Comparison of ENCODE assay signal across 9 cellular contexts in genomic region chr20:23257848-23258746, GRCh38.
DNase-seq lines count a peak whose midpoint lies in the region; ATAC-seq and TF ChIP-seq lines count a peak whose summit lies in the region.
"Had no signal": no experiment of that assay in that cellular context is flagged by ENCODE, and none has a peak within 500 bp of the region (broad histone marks: within the 10 kb centered on the region; RNA-seq: fewer than 3 reads in every experiment).

No MANE protein-coding gene starts in this region.

- no peak overlapping the region for H3K4me3 Mint-ChIP-seq in brain
- no peak overlapping the region for H3K4me3 Mint-ChIP-seq in T-cell
- H3K4me3 Mint-ChIP-seq: IgD-negative memory B cell had no signal

- H3K27ac ChIP-seq in AG04450 (ENCODE audit: low read depth, low read length) (peak overlapping the region; percentile 68), right lobe of liver (peak overlapping the region in 2 of 3 donors; percentile 21 to 67), caudate nucleus (ENCODE audit: low read depth, low read length) (no peak overlapping the region)

- TF ChIP-seq CTCF in AG04450 (IDR thresholded peaks at IDR 0.05; ENCODE audit: low read depth, low read length) (no peak), NB4 (IDR thresholded peaks at IDR 0.05; ENCODE audit: low read depth, low read length) (no peak), brain (conservative IDR thresholded peaks at IDR 0.05) (no peak), right lobe of liver (IDR thresholded peaks at IDR 0.05) (no peak)

- peaks cover 9% of the 10 kb centered on the region for H3K27me3 Mint-ChIP-seq in brain
- peaks cover 0 to 16% of the 10 kb centered on the region in 2 donors for H3K27me3 Mint-ChIP-seq in T-cell

- DNase-seq in AG04450 (ENCODE audit: low read depth, low spot score) (peak; percentile 59), NB4 (ENCODE audit: low read depth) (peak; percentile 61), right lobe of liver (no peak), T-cell (no peak), caudate nucleus (lab: John Stamatoyannopoulos, UW) (no peak)

- WGBS in right lobe of liver (ENCODE audit: insufficient coverage, low coverage, low lambda C conversion rate, missing lambda C conversion rate) = 39% methylated on average over 7 of the region's 8 CpGs

- H3K36me3 Mint-ChIP-seq in brain (no peaks in the 10 kb centered on the region), T-cell (no peaks in the 10 kb centered on the region)

- TF ChIP-seq POLR2A in NB4 (IDR thresholded peaks at IDR 0.05; ENCODE audit: extremely low read depth, insufficient read length) (no peak), right lobe of liver (IDR thresholded peaks at IDR 0.05) (no peak)

- no peak overlapping the region for H3K4me3 ChIP-seq in AG04450 (ENCODE audit: low read depth, low read length)
- no peak overlapping the region for H3K4me3 ChIP-seq in NB4 (ENCODE audit: low read depth, low read length)
- H3K4me3 ChIP-seq in right lobe of liver = no peak overlapping the region

- H3K9me3 Mint-ChIP-seq in brain (peaks cover 0 to 3% (median 0%) of the 10 kb centered on the region in 5 experiments), T-cell (no peaks in the 10 kb centered on the region)
- H3K9me3 Mint-ChIP-seq: IgD-negative memory B cell had no signal

- intact Hi-C loops in right lobe of liver (cut with DNase I) = loop anchor here in 1 of 2 donors (10.0 kb wide), 1 partner anchor 57 kb away; no protein-coding TSS in a partner anchor

- POLR2A ChIA-PET in AG04450 (lab: Yijun Ruan, JAX) = interaction anchor here (1.0 to 1.2 kb wide), 2 partner anchors 32 to 113 kb away, joined by 3 to 4 read pairs; no protein-coding TSS in a partner anchor
- POLR2A ChIA-PET in T-cell (lab: Charles Lee) = interaction anchor here in 1 of 2 donors (0.5 kb wide), 1 partner anchor 163 kb away, joined by 3 read pairs; no protein-coding TSS in a partner anchor

- CTCF ChIA-PET in AG04450 (lab: Charles Lee) = interaction anchor here (1.3 to 4.8 kb wide), 4 partner anchors 13 to 207 kb away, joined by 4 to 18 read pairs (median 8); no protein-coding TSS in a partner anchor
- CTCF ChIA-PET in T-cell (lab: Charles Lee) = no interaction called here

- no peaks in the 10 kb centered on the region for H3K36me3 ChIP-seq in right lobe of liver

- peak overlapping the region in 3 of 5 experiments; percentile 40 to 87 (median 54) for H3K27ac Mint-ChIP-seq in brain
- no peak overlapping the region for H3K27ac Mint-ChIP-seq in T-cell
- H3K27ac Mint-ChIP-seq: IgD-negative memory B cell had no signal

- no peaks in the 10 kb centered on the region for H3K4me1 ChIP-seq in right lobe of liver

- peaks cover 4% of the 10 kb centered on the region for H3K27me3 ChIP-seq in AG04450 (ENCODE audit: control insufficient read depth, insufficient read depth, low read length)
- no peaks in the 10 kb centered on the region for H3K27me3 ChIP-seq in right lobe of liver

- H3K4me1 Mint-ChIP-seq in brain (peaks cover 44% of the 10 kb centered on the region), T-cell (no peaks in the 10 kb centered on the region)

- ATAC-seq in right lobe of liver (peak; percentile 68 to 89 (median 80)), T-cell (replicated peaks in 1 of 4) (no peak), GM18868 (IDR thresholded peaks at IDR 0.05; ENCODE audit: unreplicated experiment) (no peak), HG03108 (IDR thresholded peaks at IDR 0.05; ENCODE audit: unreplicated experiment) (no peak)

- no peaks in the 10 kb centered on the region for H3K9me3 ChIP-seq in AG04450 (ENCODE audit: control insufficient read depth, insufficient read depth, low read length)
- H3K9me3 ChIP-seq in right lobe of liver = no peaks in the 10 kb centered on the region

Comparison
In these comparisons a context has a peak if more than half of its experiments do, and no peak if none do; other contexts are left out.
1. DNase-seq: peak in AG04450 (single experiment) and NB4 (single experiment); none in right lobe of liver (0 of 3), T-cell (0 of 34) and caudate nucleus (0 of 61).
2. H3K27ac Mint-ChIP-seq: peak in brain (3 of 5); none in T-cell (0 of 2).
3. ATAC-seq: peak in right lobe of liver (4 of 4); none in T-cell (0 of 4), GM18868 (single experiment) and HG03108 (single experiment).